Comparison of ENCODE assay signal across 1 cellular context in the genomic region with DNA sequence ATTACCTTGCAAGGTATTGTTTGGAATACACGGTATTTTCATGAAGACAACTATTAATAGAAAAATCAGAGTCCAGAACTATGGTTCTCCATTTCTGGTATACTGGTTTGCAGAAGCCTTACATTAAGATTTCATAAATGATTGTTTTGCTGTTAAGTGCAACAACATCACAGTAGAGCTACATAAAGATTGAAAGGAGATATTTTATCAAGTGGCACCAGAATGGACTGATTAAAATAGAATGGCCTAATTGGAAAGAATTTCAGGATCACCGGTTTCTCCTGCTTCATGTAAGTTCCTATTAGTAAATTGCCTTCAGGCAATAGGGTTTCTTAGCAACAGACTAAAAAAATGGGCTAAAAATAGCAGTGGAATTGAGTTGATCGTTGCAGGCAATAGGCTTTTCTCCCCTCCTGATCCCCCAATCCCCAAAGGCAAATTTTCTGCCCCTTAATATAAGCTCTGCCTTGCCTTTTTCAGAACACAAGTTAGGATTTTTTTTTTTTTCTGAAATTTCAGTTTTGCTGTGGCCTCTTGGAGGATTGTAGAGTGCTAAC.
TF ChIP-seq lines count a peak whose summit lies in the region.

No MANE protein-coding gene starts in this region.

TF ChIP-seq in HCT116, 20 proteins besides CTCF, POLR2A, EP300 and RAD21:
- TF ChIP-seq MAX (IDR thresholded peaks at IDR 0.05), result no peak
- TF ChIP-seq EGR1 (IDR thresholded peaks at IDR 0.05; ENCODE audit: low read depth), result no peak
- TF ChIP-seq JUND (IDR thresholded peaks at IDR 0.05), result no peak
- TF ChIP-seq ZNF274 (IDR thresholded peaks at IDR 0.05; ENCODE audit: low read depth, low read length), result no peak
- no peak for TF ChIP-seq ATF3 (IDR thresholded peaks at IDR 0.05)
- TF ChIP-seq REST (IDR thresholded peaks at IDR 0.05; ENCODE audit: low read depth), result no peak
- TF ChIP-seq ZBTB33 (IDR thresholded peaks at IDR 0.05; ENCODE audit: extremely low read depth, insufficient replicate concordance, low read length), result no peak
- TF ChIP-seq ELF1 (IDR thresholded peaks at IDR 0.05; ENCODE audit: borderline replicate concordance, low read depth), result no peak
- TF ChIP-seq CBX3 (IDR thresholded peaks at IDR 0.05; ENCODE audit: low read depth), result no peak
- TF ChIP-seq SRF (IDR thresholded peaks at IDR 0.05; ENCODE audit: low read depth), result no peak
- no peak for TF ChIP-seq FOSL1 (IDR thresholded peaks at IDR 0.05; ENCODE audit: low read depth)
- TF ChIP-seq YY1 (IDR thresholded peaks at IDR 0.05; ENCODE audit: extremely low read depth, insufficient replicate concordance, low read depth, low read length), result no peak
- no peak for TF ChIP-seq TCF7L2 (IDR thresholded peaks at IDR 0.05; ENCODE audit: borderline replicate concordance, extremely low read depth, insufficient read depth, insufficient read length)
